1 cellular context compared by ENCODE assay signal in genomic region chr11:121721961-121722360, GRCh38.
TF ChIP-seq lines count a peak whose summit lies in the region.

No MANE protein-coding gene starts in this region.

TF ChIP-seq in H1, 55 proteins besides CTCF, POLR2A, EP300 and RAD21 (continued from another document):
- TF ChIP-seq RNF2 (IDR thresholded peaks at IDR 0.05; ENCODE audit: borderline replicate concordance, low read depth, low read length, missing control alignments, poor library complexity, severe bottlenecking) (no peak), CBX5 (IDR thresholded peaks at IDR 0.05; ENCODE audit: low read depth, low read length) (no peak), RFX5 (IDR thresholded peaks at IDR 0.05; ENCODE audit: borderline replicate concordance, low read depth, low read length) (no peak), TBP (IDR thresholded peaks at IDR 0.05; ENCODE audit: low read depth, low read length) (no peak), KDM4A (IDR thresholded peaks at IDR 0.05; ENCODE audit: low read depth, low read length, severe bottlenecking) (no peak)
- TF ChIP-seq, protein P1, sequence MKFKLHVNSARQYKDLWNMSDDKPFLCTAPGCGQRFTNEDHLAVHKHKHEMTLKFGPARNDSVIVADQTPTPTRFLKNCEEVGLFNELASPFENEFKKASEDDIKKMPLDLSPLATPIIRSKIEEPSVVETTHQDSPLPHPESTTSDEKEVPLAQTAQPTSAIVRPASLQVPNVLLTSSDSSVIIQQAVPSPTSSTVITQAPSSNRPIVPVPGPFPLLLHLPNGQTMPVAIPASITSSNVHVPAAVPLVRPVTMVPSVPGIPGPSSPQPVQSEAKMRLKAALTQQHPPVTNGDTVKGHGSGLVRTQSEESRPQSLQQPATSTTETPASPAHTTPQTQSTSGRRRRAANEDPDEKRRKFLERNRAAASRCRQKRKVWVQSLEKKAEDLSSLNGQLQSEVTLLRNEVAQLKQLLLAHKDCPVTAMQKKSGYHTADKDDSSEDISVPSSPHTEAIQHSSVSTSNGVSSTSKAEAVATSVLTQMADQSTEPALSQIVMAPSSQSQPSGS (IDR thresholded peaks at IDR 0.05; ENCODE audit: low read length), result no peak
